Comparison of ENCODE assay signal across 34 cellular contexts in the genomic region with DNA sequence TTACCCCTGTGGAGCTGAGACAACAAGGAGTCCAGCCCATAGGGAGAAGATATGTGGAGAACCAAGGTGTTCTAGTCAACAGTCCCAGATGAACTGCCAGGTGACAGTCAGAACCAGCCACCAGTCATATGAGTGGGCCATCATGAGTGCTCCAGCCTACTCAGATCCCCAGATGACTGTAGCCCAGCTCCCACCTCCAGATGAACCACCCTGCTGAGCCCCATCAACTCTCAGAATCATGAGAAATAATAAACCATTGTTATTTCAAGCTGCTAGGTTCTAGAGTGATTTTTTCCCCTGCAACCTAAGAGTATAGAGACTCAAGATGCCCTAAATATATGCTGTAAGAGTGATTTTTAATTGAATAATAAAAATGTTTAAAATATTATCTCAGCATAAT.
"Had no signal": no experiment of that assay in that cellular context is flagged by ENCODE, and none has a peak within 500 bp of the region (broad histone marks: within the 10 kb centered on the region; RNA-seq: fewer than 3 reads in every experiment).

No MANE protein-coding gene starts in this region.

- H3K4me3 ChIP-seq: MG63 had no signal

- DNase-seq: Karpas-422, Kasumi-1, MG63, MM.1S, MV-4-11, NCI-H1092, NCI-H1092 treated with DMSO at 0.1 percent for 48 hours, NCI-H1105, NCI-H1105 treated with DMSO at 0.1 percent for 48 hours, NCI-H1417, NCI-H1417 treated with DMSO at 0.1 percent for 48 hours, NCI-H1436, NCI-H1436 treated with DMSO at 0.1 percent for 48 hours, NCI-H146, NCI-H1694, NCI-H1694 treated with DMSO at 0.1 percent for 48 hours, NCI-H187, NCI-H187 treated with DMSO at 0.1 percent for 48 hours, NCI-H1930, NCI-H2029, NCI-H2029 treated with DMSO at 0.1 percent for 48 hours, NCI-H2081, NCI-H2081 treated with DMSO at 0.1 percent for 48 hours, NCI-H2107, NCI-H2171, NCI-H2171 treated with DMSO at 0.1 percent for 48 hours, NCI-H2227 treated with DMSO at 0.1 percent for 48 hours, NCI-H226, NCI-H345, NCI-H446, NCI-H446 treated with DMSO at 0.1 percent for 48 hours, NCI-H510A, NCI-H510A treated with DMSO at 0.1 percent for 48 hours, NCI-H524 had no signal

- H3K27me3 ChIP-seq: MG63 had no signal

- H3K36me3 ChIP-seq: MG63 had no signal
